Comparison of ENCODE assay signal across 1 cellular context in the genomic region with DNA sequence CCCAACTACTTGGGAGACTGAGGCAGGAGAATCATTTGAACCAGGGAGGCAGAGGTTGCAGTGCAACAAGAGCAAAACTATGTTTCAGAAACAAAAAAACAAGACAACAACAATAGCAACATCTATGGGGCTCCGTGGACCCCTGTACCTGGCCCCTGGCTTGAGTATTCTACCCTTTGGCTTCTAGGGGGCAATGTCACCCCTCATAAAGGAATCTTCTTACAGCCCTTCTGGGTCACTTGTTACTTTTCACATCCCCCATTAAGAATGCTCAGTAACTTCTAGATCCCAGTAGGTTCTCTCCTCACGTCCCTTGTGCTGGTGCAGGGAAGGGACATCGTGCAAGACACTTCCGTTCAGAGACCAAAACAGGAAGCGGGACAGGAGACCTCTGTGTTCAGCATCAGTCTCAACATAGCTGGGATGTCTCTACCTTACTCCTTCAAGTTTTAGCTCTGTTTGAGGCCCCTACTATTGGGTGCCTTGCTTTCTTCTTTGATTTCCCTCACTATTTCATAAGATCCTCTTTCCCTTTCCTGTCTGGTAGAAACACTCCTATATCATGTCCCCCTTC.
TF ChIP-seq lines count a peak whose summit lies in the region.

No MANE protein-coding gene starts in this region.

TF ChIP-seq in GM23338, 12 proteins besides CTCF, POLR2A, EP300 and RAD21 (continued from another document):
- TF ChIP-seq, protein P1, sequence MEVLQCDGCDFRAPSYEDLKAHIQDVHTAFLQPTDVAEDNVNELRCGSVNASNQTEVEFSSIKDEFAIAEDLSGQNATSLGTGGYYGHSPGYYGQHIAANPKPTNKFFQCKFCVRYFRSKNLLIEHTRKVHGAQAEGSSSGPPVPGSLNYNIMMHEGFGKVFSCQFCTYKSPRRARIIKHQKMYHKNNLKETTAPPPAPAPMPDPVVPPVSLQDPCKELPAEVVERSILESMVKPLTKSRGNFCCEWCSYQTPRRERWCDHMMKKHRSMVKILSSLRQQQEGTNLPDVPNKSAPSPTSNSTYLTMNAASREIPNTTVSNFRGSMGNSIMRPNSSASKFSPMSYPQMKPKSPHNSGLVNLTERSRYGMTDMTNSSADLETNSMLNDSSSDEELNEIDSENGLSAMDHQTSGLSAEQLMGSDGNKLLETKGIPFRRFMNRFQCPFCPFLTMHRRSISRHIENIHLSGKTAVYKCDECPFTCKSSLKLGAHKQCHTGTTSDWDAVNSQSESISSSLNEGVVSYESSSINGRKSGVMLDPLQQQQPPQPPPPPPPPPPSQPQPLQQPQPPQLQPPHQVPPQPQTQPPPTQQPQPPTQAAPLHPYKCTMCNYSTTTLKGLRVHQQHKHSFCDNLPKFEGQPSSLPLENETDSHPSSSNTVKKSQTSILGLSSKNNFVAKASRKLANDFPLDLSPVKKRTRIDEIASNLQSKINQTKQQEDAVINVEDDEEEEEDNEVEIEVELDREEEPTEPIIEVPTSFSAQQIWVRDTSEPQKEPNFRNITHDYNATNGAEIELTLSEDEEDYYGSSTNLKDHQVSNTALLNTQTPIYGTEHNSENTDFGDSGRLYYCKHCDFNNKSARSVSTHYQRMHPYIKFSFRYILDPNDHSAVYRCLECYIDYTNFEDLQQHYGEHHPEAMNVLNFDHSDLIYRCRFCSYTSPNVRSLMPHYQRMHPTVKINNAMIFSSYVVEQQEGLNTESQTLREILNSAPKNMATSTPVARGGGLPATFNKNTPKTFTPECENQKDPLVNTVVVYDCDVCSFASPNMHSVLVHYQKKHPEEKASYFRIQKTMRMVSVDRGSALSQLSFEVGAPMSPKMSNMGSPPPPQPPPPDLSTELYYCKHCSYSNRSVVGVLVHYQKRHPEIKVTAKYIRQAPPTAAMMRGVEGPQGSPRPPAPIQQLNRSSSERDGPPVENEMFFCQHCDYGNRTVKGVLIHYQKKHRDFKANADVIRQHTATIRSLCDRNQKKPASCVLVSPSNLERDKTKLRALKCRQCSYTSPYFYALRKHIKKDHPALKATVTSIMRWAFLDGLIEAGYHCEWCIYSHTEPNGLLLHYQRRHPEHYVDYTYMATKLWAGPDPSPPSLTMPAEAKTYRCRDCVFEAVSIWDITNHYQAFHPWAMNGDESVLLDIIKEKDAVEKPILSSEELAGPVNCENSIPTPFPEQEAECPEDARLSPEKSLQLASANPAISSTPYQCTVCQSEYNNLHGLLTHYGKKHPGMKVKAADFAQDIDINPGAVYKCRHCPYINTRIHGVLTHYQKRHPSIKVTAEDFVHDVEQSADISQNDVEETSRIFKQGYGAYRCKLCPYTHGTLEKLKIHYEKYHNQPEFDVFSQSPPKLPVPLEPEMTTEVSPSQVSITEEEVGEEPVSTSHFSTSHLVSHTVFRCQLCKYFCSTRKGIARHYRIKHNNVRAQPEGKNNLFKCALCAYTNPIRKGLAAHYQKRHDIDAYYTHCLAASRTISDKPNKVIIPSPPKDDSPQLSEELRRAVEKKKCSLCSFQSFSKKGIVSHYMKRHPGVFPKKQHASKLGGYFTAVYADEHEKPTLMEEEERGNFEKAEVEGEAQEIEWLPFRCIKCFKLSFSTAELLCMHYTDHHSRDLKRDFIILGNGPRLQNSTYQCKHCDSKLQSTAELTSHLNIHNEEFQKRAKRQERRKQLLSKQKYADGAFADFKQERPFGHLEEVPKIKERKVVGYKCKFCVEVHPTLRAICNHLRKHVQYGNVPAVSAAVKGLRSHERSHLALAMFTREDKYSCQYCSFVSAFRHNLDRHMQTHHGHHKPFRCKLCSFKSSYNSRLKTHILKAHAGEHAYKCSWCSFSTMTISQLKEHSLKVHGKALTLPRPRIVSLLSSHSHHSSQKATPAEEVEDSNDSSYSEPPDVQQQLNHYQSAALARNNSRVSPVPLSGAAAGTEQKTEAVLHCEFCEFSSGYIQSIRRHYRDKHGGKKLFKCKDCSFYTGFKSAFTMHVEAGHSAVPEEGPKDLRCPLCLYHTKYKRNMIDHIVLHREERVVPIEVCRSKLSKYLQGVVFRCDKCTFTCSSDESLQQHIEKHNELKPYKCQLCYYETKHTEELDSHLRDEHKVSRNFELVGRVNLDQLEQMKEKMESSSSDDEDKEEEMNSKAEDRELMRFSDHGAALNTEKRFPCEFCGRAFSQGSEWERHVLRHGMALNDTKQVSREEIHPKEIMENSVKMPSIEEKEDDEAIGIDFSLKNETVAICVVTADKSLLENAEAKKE (CRISPR knock-in tag; IDR thresholded peaks at IDR 0.05), result no peak
- TF ChIP-seq, protein P2, sequence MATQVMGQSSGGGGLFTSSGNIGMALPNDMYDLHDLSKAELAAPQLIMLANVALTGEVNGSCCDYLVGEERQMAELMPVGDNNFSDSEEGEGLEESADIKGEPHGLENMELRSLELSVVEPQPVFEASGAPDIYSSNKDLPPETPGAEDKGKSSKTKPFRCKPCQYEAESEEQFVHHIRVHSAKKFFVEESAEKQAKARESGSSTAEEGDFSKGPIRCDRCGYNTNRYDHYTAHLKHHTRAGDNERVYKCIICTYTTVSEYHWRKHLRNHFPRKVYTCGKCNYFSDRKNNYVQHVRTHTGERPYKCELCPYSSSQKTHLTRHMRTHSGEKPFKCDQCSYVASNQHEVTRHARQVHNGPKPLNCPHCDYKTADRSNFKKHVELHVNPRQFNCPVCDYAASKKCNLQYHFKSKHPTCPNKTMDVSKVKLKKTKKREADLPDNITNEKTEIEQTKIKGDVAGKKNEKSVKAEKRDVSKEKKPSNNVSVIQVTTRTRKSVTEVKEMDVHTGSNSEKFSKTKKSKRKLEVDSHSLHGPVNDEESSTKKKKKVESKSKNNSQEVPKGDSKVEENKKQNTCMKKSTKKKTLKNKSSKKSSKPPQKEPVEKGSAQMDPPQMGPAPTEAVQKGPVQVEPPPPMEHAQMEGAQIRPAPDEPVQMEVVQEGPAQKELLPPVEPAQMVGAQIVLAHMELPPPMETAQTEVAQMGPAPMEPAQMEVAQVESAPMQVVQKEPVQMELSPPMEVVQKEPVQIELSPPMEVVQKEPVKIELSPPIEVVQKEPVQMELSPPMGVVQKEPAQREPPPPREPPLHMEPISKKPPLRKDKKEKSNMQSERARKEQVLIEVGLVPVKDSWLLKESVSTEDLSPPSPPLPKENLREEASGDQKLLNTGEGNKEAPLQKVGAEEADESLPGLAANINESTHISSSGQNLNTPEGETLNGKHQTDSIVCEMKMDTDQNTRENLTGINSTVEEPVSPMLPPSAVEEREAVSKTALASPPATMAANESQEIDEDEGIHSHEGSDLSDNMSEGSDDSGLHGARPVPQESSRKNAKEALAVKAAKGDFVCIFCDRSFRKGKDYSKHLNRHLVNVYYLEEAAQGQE (IDR thresholded peaks at IDR 0.05; ENCODE audit: unreplicated experiment), result no peak
- TF ChIP-seq, protein P3, sequence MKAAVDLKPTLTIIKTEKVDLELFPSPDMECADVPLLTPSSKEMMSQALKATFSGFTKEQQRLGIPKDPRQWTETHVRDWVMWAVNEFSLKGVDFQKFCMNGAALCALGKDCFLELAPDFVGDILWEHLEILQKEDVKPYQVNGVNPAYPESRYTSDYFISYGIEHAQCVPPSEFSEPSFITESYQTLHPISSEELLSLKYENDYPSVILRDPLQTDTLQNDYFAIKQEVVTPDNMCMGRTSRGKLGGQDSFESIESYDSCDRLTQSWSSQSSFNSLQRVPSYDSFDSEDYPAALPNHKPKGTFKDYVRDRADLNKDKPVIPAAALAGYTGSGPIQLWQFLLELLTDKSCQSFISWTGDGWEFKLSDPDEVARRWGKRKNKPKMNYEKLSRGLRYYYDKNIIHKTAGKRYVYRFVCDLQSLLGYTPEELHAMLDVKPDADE (IDR thresholded peaks at IDR 0.05), result no peak
- TF ChIP-seq ZNF114 (CRISPR knock-in tag; IDR thresholded peaks at IDR 0.05), result no peak
